Comparison of ENCODE assay signal across 1 cellular context in the genomic region with DNA sequence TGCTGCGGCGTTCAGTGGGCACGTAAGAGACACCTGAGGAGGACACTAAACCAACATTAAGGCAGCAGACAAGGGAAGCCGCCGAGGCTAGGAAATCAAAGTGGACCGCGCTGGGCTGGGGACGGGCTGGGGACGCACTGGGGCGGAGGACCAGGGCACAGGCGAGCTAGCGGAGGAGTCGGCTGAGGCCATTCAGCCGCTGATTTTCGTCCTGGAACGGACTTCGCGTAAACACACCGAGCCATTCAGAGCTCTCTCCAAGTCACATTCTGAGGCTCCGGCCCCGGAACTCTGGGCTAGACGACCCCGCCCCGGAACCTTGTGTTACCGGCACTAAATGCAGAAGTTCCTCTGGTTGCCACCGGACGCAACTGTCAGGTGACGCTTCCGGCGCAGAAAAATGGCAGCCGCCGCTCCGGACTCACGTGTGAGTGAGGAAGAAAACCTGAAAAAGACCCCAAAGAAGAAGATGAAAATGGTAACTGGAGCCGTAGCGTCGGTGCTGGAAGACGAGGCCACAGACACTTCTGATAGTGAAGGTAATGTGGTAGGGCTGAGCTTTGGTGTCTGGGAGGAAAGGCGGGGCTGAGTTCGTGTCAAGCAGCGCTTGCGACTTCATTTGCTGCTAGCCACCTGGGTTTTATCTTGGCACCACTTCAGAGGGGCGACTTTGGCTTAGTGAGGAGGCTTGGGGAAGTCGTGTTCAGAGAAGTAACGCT.
TF ChIP-seq lines count a peak whose summit lies in the region.

A gene with protein sequence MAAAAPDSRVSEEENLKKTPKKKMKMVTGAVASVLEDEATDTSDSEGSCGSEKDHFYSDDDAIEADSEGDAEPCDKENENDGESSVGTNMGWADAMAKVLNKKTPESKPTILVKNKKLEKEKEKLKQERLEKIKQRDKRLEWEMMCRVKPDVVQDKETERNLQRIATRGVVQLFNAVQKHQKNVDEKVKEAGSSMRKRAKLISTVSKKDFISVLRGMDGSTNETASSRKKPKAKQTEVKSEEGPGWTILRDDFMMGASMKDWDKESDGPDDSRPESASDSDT (plus strand): TSS at position 377 of the 719 bp plus-strand sequence. CDS start 24 bp downstream, at position 401.

TF ChIP-seq in HepG2, 621 proteins besides CTCF, POLR2A, EP300 and RAD21 (continued from another document and continues in another):
- peak; percentile 77; the same call in 1 of the 2 replicates for TF ChIP-seq ZNF205 (CRISPR knock-in tag; IDR thresholded peaks at IDR 0.05)
- 0 out of 2 replicates have a peak, but pooled peaks have one; percentile 50 for TF ChIP-seq ZNF724P (CRISPR knock-in tag; IDR thresholded peaks at IDR 0.05; ENCODE audit: borderline replicate concordance)
- TF ChIP-seq, protein P1, sequence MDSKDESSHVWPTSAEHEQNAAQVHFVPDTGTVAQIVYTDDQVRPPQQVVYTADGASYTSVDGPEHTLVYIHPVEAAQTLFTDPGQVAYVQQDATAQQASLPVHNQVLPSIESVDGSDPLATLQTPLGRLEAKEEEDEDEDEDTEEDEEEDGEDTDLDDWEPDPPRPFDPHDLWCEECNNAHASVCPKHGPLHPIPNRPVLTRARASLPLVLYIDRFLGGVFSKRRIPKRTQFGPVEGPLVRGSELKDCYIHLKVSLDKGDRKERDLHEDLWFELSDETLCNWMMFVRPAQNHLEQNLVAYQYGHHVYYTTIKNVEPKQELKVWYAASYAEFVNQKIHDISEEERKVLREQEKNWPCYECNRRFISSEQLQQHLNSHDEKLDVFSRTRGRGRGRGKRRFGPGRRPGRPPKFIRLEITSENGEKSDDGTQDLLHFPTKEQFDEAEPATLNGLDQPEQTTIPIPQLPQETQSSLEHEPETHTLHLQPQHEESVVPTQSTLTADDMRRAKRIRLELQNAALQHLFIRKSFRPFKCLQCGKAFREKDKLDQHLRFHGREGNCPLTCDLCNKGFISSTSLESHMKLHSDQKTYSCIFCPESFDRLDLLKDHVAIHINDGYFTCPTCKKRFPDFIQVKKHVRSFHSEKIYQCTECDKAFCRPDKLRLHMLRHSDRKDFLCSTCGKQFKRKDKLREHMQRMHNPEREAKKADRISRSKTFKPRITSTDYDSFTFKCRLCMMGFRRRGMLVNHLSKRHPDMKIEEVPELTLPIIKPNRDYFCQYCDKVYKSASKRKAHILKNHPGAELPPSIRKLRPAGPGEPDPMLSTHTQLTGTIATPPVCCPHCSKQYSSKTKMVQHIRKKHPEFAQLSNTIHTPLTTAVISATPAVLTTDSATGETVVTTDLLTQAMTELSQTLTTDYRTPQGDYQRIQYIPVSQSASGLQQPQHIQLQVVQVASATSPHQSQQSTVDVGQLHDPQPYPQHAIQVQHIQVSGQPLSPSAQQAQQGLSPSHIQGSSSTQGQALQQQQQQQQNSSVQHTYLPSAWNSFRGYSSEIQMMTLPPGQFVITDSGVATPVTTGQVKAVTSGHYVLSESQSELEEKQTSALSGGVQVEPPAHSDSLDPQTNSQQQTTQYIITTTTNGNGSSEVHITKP (CRISPR knock-in tag; IDR thresholded peaks at IDR 0.05; ENCODE audit: low read depth) = peak; percentile 71; the same call in 1 of the 2 replicates
- TF ChIP-seq JUND (CRISPR knock-in tag; IDR thresholded peaks at IDR 0.05) = peak; percentile 48; the same call in 1 of the 2 replicates
- TF ChIP-seq, protein P2, sequence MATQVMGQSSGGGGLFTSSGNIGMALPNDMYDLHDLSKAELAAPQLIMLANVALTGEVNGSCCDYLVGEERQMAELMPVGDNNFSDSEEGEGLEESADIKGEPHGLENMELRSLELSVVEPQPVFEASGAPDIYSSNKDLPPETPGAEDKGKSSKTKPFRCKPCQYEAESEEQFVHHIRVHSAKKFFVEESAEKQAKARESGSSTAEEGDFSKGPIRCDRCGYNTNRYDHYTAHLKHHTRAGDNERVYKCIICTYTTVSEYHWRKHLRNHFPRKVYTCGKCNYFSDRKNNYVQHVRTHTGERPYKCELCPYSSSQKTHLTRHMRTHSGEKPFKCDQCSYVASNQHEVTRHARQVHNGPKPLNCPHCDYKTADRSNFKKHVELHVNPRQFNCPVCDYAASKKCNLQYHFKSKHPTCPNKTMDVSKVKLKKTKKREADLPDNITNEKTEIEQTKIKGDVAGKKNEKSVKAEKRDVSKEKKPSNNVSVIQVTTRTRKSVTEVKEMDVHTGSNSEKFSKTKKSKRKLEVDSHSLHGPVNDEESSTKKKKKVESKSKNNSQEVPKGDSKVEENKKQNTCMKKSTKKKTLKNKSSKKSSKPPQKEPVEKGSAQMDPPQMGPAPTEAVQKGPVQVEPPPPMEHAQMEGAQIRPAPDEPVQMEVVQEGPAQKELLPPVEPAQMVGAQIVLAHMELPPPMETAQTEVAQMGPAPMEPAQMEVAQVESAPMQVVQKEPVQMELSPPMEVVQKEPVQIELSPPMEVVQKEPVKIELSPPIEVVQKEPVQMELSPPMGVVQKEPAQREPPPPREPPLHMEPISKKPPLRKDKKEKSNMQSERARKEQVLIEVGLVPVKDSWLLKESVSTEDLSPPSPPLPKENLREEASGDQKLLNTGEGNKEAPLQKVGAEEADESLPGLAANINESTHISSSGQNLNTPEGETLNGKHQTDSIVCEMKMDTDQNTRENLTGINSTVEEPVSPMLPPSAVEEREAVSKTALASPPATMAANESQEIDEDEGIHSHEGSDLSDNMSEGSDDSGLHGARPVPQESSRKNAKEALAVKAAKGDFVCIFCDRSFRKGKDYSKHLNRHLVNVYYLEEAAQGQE (IDR thresholded peaks at IDR 0.05; ENCODE audit: borderline replicate concordance in 1 of 2, low read depth in 1 of 2, low read length in 2 of 2) = peak in 1 of 2 experiments; percentile 44; a peak in 1 of 4 replicates
- peak; percentile 98 for TF ChIP-seq KAT8 (CRISPR knock-in tag; IDR thresholded peaks at IDR 0.05)
- peak; percentile 95 for TF ChIP-seq SMAD3 (CRISPR knock-in tag; IDR thresholded peaks at IDR 0.05)
- TF ChIP-seq ZFP37 (CRISPR knock-in tag; IDR thresholded peaks at IDR 0.05; ENCODE audit: borderline replicate concordance) = no peak
- TF ChIP-seq, protein P3, sequence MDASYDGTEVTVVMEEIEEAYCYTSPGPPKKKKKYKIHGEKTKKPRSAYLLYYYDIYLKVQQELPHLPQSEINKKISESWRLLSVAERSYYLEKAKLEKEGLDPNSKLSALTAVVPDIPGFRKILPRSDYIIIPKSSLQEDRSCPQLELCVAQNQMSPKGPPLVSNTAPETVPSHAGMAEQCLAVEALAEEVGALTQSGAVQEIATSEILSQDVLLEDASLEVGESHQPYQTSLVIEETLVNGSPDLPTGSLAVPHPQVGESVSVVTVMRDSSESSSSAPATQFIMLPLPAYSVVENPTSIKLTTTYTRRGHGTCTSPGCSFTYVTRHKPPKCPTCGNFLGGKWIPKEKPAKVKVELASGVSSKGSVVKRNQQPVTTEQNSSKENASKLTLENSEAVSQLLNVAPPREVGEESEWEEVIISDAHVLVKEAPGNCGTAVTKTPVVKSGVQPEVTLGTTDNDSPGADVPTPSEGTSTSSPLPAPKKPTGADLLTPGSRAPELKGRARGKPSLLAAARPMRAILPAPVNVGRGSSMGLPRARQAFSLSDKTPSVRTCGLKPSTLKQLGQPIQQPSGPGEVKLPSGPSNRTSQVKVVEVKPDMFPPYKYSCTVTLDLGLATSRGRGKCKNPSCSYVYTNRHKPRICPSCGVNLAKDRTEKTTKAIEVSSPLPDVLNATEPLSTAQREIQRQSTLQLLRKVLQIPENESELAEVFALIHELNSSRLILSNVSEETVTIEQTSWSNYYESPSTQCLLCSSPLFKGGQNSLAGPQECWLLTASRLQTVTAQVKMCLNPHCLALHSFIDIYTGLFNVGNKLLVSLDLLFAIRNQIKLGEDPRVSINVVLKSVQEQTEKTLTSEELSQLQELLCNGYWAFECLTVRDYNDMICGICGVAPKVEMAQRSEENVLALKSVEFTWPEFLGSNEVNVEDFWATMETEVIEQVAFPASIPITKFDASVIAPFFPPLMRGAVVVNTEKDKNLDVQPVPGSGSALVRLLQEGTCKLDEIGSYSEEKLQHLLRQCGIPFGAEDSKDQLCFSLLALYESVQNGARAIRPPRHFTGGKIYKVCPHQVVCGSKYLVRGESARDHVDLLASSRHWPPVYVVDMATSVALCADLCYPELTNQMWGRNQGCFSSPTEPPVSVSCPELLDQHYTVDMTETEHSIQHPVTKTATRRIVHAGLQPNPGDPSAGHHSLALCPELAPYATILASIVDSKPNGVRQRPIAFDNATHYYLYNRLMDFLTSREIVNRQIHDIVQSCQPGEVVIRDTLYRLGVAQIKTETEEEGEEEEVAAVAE (CRISPR knock-in tag; IDR thresholded peaks at IDR 0.05; ENCODE audit: borderline replicate concordance) = peak; percentile 76; the same call in 1 of the 2 replicates
- TF ChIP-seq, protein P4, sequence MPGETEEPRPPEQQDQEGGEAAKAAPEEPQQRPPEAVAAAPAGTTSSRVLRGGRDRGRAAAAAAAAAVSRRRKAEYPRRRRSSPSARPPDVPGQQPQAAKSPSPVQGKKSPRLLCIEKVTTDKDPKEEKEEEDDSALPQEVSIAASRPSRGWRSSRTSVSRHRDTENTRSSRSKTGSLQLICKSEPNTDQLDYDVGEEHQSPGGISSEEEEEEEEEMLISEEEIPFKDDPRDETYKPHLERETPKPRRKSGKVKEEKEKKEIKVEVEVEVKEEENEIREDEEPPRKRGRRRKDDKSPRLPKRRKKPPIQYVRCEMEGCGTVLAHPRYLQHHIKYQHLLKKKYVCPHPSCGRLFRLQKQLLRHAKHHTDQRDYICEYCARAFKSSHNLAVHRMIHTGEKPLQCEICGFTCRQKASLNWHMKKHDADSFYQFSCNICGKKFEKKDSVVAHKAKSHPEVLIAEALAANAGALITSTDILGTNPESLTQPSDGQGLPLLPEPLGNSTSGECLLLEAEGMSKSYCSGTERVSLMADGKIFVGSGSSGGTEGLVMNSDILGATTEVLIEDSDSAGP (CRISPR knock-in tag; IDR thresholded peaks at IDR 0.05; ENCODE audit: borderline replicate concordance) = peak; percentile 96
- no peak for TF ChIP-seq ZNF430 (CRISPR knock-in tag; IDR thresholded peaks at IDR 0.05)
- TF ChIP-seq, protein P5, sequence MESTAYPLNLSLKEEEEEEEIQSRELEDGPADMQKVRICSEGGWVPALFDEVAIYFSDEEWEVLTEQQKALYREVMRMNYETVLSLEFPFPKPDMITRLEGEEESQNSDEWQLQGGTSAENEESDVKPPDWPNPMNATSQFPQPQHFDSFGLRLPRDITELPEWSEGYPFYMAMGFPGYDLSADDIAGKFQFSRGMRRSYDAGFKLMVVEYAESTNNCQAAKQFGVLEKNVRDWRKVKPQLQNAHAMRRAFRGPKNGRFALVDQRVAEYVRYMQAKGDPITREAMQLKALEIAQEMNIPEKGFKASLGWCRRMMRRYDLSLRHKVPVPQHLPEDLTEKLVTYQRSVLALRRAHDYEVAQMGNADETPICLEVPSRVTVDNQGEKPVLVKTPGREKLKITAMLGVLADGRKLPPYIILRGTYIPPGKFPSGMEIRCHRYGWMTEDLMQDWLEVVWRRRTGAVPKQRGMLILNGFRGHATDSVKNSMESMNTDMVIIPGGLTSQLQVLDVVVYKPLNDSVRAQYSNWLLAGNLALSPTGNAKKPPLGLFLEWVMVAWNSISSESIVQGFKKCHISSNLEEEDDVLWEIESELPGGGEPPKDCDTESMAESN (CRISPR knock-in tag; conservative IDR thresholded peaks at IDR 0.05) = peak; percentile 71
- TF ChIP-seq, protein P6, sequence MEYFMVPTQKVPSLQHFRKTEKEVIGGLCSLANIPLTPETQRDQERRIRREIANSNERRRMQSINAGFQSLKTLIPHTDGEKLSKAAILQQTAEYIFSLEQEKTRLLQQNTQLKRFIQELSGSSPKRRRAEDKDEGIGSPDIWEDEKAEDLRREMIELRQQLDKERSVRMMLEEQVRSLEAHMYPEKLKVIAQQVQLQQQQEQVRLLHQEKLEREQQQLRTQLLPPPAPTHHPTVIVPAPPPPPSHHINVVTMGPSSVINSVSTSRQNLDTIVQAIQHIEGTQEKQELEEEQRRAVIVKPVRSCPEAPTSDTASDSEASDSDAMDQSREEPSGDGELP (IDR thresholded peaks at IDR 0.05; ENCODE audit: borderline replicate concordance, low read depth) = peak; percentile 73
- peak; percentile 66; the same call in 1 of the 2 replicates for TF ChIP-seq CBFB (CRISPR knock-in tag; IDR thresholded peaks at IDR 0.05)
- peak; percentile 59; the same call in 1 of the 2 replicates for TF ChIP-seq MTA1 (CRISPR knock-in tag; IDR thresholded peaks at IDR 0.05; ENCODE audit: borderline replicate concordance)
- peak; percentile 33; the same call in 1 of the 2 replicates for TF ChIP-seq PAX8 (CRISPR knock-in tag; IDR thresholded peaks at IDR 0.05; ENCODE audit: borderline replicate concordance)
- no peak for TF ChIP-seq HOXA9 (CRISPR knock-in tag; IDR thresholded peaks at IDR 0.05; ENCODE audit: borderline replicate concordance)
- TF ChIP-seq ZC3H13 (CRISPR knock-in tag; IDR thresholded peaks at IDR 0.05) = peak; percentile 69; the same call in 1 of the 2 replicates
- peak; percentile 82 for TF ChIP-seq RXRB (CRISPR knock-in tag; IDR thresholded peaks at IDR 0.05; ENCODE audit: borderline replicate concordance)
- TF ChIP-seq ZSCAN29 (CRISPR knock-in tag; conservative IDR thresholded peaks at IDR 0.05) = 0 out of 2 replicates have a peak, but pooled peaks have one; percentile 26
- peak; percentile 81 for TF ChIP-seq GATAD2A (CRISPR knock-in tag; IDR thresholded peaks at IDR 0.05)
- TF ChIP-seq, protein P7, sequence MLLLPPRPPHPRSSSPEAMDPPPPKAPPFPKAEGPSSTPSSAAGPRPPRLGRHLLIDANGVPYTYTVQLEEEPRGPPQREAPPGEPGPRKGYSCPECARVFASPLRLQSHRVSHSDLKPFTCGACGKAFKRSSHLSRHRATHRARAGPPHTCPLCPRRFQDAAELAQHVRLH (CRISPR knock-in tag; IDR thresholded peaks at IDR 0.05; ENCODE audit: borderline replicate concordance, low read depth) = peak; percentile 96
- peak; percentile 86 for TF ChIP-seq ELF1 (CRISPR knock-in tag; IDR thresholded peaks at IDR 0.05)
- no peak for TF ChIP-seq FLYWCH1 (CRISPR knock-in tag; IDR thresholded peaks at IDR 0.05)
- TF ChIP-seq, protein P8, sequence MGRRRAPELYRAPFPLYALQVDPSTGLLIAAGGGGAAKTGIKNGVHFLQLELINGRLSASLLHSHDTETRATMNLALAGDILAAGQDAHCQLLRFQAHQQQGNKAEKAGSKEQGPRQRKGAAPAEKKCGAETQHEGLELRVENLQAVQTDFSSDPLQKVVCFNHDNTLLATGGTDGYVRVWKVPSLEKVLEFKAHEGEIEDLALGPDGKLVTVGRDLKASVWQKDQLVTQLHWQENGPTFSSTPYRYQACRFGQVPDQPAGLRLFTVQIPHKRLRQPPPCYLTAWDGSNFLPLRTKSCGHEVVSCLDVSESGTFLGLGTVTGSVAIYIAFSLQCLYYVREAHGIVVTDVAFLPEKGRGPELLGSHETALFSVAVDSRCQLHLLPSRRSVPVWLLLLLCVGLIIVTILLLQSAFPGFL (CRISPR knock-in tag; IDR thresholded peaks at IDR 0.05) = no peak
- TF ChIP-seq HCFC1 (IDR thresholded peaks at IDR 0.05; ENCODE audit: low read depth, low read length) = peak; percentile 75
- TF ChIP-seq, protein P9, sequence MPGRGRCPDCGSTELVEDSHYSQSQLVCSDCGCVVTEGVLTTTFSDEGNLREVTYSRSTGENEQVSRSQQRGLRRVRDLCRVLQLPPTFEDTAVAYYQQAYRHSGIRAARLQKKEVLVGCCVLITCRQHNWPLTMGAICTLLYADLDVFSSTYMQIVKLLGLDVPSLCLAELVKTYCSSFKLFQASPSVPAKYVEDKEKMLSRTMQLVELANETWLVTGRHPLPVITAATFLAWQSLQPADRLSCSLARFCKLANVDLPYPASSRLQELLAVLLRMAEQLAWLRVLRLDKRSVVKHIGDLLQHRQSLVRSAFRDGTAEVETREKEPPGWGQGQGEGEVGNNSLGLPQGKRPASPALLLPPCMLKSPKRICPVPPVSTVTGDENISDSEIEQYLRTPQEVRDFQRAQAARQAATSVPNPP (CRISPR knock-in tag; IDR thresholded peaks at IDR 0.05) = peak; percentile 36; the same call in 1 of the 2 replicates
- no peak for TF ChIP-seq ZNF326 (CRISPR knock-in tag; IDR thresholded peaks at IDR 0.05; ENCODE audit: borderline replicate concordance)
- 0 out of 2 replicates have a peak, but pooled peaks have one; percentile 48 for TF ChIP-seq ZNF761 (CRISPR knock-in tag; conservative IDR thresholded peaks at IDR 0.05)
- 0 out of 2 replicates have a peak, but pooled peaks have one; percentile 46 for TF ChIP-seq NR1H2 (CRISPR knock-in tag; IDR thresholded peaks at IDR 0.05; ENCODE audit: borderline replicate concordance, low read depth)
